Comparison of ENCODE assay signal across 1 cellular context in the genomic region with DNA sequence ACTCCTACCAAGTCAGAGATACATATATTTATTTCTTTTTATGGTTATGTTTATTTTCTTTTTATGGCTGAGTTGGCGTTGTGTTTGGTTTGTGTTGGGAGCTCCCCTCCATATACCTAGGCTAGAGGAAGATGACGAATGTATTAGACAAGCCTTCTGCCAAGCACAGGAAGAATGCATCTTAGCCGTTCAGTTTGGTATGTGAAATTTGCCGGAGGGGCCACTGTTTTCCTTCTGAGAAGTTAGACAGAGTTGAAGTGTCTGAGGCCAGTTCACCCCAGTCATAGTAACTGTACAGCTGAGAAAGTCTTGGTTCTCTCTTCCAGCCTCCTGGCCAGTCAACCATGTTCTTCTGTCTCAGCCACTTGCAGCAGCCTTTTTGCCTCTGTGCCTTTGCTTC.
TF ChIP-seq lines count a peak whose summit lies in the region.

No MANE protein-coding gene starts in this region.

TF ChIP-seq in WTC11, 78 proteins besides CTCF, POLR2A, EP300 and RAD21 (continued from another document):
- TF ChIP-seq, protein P1, sequence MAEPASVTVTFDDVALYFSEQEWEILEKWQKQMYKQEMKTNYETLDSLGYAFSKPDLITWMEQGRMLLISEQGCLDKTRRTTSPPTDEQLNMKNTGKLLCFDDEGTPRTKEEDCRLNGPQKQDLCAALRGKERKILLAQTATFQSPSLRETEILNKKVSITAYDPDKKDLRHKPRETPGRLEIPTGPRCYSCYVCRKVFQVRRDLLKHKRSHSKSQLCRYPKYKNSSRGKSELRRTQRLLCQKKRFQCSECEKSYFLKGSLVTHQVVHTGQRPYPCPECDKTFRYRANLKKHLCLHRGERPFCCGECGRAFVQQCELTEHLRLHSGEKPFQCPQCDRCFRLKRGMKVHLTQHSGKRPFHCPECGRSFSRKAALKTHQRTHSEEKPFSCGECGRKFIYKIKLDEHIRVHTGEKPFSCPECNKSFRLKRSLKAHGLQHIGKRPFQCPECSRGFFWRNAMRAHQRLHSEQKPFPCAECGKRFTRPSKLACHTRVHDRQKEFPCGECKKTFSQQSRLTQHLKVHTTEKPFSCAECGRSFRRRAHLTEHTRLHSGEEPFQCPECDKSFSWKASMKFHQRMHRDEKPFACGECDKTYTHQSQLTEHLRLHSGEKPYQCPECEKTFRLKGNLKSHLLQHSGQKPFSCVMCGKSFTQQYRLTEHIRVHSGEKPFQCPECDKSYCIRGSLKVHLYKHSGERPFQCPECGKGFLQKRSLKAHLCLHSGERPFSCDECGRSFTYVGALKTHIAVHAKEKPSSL (CRISPR knock-in tag; conservative IDR thresholded peaks at IDR 0.05): no peak
- TF ChIP-seq CREB1 (CRISPR knock-in tag; IDR thresholded peaks at IDR 0.05) (no peak), TCF7 (CRISPR knock-in tag; IDR thresholded peaks at IDR 0.05; ENCODE audit: low read depth) (no peak), ZNF263 (CRISPR knock-in tag; IDR thresholded peaks at IDR 0.05; ENCODE audit: low read depth) (no peak), FOXJ3 (CRISPR knock-in tag; IDR thresholded peaks at IDR 0.05; ENCODE audit: borderline replicate concordance) (no peak)
- TF ChIP-seq, protein P2, sequence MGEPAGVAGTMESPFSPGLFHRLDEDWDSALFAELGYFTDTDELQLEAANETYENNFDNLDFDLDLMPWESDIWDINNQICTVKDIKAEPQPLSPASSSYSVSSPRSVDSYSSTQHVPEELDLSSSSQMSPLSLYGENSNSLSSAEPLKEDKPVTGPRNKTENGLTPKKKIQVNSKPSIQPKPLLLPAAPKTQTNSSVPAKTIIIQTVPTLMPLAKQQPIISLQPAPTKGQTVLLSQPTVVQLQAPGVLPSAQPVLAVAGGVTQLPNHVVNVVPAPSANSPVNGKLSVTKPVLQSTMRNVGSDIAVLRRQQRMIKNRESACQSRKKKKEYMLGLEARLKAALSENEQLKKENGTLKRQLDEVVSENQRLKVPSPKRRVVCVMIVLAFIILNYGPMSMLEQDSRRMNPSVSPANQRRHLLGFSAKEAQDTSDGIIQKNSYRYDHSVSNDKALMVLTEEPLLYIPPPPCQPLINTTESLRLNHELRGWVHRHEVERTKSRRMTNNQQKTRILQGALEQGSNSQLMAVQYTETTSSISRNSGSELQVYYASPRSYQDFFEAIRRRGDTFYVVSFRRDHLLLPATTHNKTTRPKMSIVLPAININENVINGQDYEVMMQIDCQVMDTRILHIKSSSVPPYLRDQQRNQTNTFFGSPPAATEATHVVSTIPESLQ (CRISPR knock-in tag; IDR thresholded peaks at IDR 0.05): no peak
- TF ChIP-seq, protein P3, sequence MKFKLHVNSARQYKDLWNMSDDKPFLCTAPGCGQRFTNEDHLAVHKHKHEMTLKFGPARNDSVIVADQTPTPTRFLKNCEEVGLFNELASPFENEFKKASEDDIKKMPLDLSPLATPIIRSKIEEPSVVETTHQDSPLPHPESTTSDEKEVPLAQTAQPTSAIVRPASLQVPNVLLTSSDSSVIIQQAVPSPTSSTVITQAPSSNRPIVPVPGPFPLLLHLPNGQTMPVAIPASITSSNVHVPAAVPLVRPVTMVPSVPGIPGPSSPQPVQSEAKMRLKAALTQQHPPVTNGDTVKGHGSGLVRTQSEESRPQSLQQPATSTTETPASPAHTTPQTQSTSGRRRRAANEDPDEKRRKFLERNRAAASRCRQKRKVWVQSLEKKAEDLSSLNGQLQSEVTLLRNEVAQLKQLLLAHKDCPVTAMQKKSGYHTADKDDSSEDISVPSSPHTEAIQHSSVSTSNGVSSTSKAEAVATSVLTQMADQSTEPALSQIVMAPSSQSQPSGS (CRISPR knock-in tag; IDR thresholded peaks at IDR 0.05; ENCODE audit: borderline replicate concordance, low read depth): no peak
- TF ChIP-seq, protein P4, sequence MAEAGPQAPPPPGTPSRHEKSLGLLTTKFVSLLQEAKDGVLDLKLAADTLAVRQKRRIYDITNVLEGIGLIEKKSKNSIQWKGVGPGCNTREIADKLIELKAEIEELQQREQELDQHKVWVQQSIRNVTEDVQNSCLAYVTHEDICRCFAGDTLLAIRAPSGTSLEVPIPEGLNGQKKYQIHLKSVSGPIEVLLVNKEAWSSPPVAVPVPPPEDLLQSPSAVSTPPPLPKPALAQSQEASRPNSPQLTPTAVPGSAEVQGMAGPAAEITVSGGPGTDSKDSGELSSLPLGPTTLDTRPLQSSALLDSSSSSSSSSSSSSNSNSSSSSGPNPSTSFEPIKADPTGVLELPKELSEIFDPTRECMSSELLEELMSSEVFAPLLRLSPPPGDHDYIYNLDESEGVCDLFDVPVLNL (CRISPR knock-in tag; IDR thresholded peaks at IDR 0.05; ENCODE audit: borderline replicate concordance, low read depth): no peak
